Comparison of ENCODE assay signal across 24 cellular contexts in the genomic region with DNA sequence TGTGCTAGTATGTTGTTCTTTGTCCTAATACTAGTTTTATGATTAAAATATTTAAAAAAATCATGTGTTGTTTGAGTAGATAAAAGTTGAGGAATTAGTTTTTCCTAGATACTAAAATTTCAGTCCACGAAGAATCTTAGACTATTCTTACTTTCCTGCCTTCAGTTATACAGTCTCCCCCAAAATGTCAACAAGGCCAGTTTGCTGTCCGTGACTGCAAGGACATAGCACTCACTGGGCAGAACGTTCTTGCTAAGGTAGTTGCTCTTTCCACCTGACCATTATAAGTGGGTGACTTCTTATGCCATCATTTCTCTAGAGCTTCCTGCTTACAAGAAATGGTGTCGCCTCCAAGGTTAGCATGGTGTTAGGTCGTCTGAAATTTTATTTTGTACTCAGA. TPM values are rescaled to one million over a fixed set of nuclear protein-coding genes. Genes with fewer than 3 reads are reported as not detected.
DNase-seq lines count a peak whose midpoint lies in the region; ATAC-seq and TF ChIP-seq lines count a peak whose summit lies in the region.
"Had no signal": no experiment of that assay in that cellular context is flagged by ENCODE, and none has a peak within 500 bp of the region (broad histone marks: within the 10 kb centered on the region; RNA-seq: fewer than 3 reads in every experiment).

No MANE protein-coding gene starts in this region.

- H3K27ac Mint-ChIP-seq in type B pancreatic cell = no peak overlapping the region
- H3K27ac Mint-ChIP-seq: activated CD4-positive, alpha-beta T cell treated with anti-CD3 and anti-CD28 coated beads, Interleukin-2, amount 10 ng/mL, durations not matched to agents 7 days and 5 days; stimulated activated memory B cell treated with anti-CD40 and anti-IgM and Interleukin-4, amounts not matched to agents 10 μg/mL and 1 μg/mL and 100 μg/mL, for 72 hours had no signal

- TF ChIP-seq POLR2A in right lobe of liver (IDR thresholded peaks at IDR 0.05) (no peak), thyroid gland (IDR thresholded peaks at IDR 0.05) (peak in 1 of 2 donors; percentile 33)

- H3K4me3 Mint-ChIP-seq in type B pancreatic cell = no peak overlapping the region
- H3K4me3 Mint-ChIP-seq: activated CD4-positive, alpha-beta T cell treated with anti-CD3 and anti-CD28 coated beads, Interleukin-2, amount 10 ng/mL, durations not matched to agents 7 days and 5 days; stimulated activated memory B cell treated with anti-CD40 and anti-IgM and Interleukin-4, amounts not matched to agents 10 μg/mL and 1 μg/mL and 100 μg/mL, for 72 hours had no signal

- H3K27me3 ChIP-seq in right atrium auricular region = no peaks in the 10 kb centered on the region
- no peaks in the 10 kb centered on the region for H3K27me3 ChIP-seq in right lobe of liver
- H3K27me3 ChIP-seq in thyroid gland = no peaks in the 10 kb centered on the region
- H3K27me3 ChIP-seq: BLaER1 treated with 17β-estradiol and CSF1 and Interleukin-3, amounts not matched to agents 10 nM and 100 nM; colonic mucosa; esophagus squamous epithelium; gastroesophageal sphincter; neutrophil had no signal

- H3K27me3 Mint-ChIP-seq in type B pancreatic cell = no peaks in the 10 kb centered on the region
- H3K27me3 Mint-ChIP-seq: activated CD4-positive, alpha-beta T cell treated with anti-CD3 and anti-CD28 coated beads, Interleukin-2, amount 10 ng/mL, durations not matched to agents 7 days and 5 days; brain; stimulated activated memory B cell treated with anti-CD40 and anti-IgM and Interleukin-4, amounts not matched to agents 10 μg/mL and 1 μg/mL and 100 μg/mL, for 72 hours had no signal

- H3K4me1 Mint-ChIP-seq in type B pancreatic cell (ENCODE audit: unreplicated experiment) = peaks cover 4% of the 10 kb centered on the region

- intact Hi-C loops in Right ventricle myocardium inferior (cut with DNase I) (no loop called here), right lobe of liver (cut with DNase I) (no loop called here), thyroid gland (cut with DNase I) (no loop called here)

- ATAC-seq in Right ventricle myocardium inferior = no peak
- peak; percentile 29 to 69 (median 50) for ATAC-seq in right lobe of liver
- ATAC-seq: gastroesophageal sphincter; SK-N-SH treated with all-trans-retinoic acid at 6 μM for 48 hours; stimulated activated memory B cell treated with anti-CD40 and anti-IgM and Interleukin-4, amounts not matched to agents 10 μg/mL and 1 μg/mL and 100 μg/mL, for 72 hours had no signal

- no peak for DNase-seq in right atrium auricular region (ENCODE audit: low spot score)
- DNase-seq in Right ventricle myocardium inferior (ENCODE audit: missing footprints) = no peak
- no peak for DNase-seq in right lobe of liver
- DNase-seq in thyroid gland = peak; percentile 55 to 66
- no peak for DNase-seq in type B pancreatic cell (ENCODE audit: extremely low spot score, unreplicated experiment)
- DNase-seq in DMS114 treated with DMSO at 0.1 percent for 48 hours (lab: John Stamatoyannopoulos, UW; ENCODE audit: unreplicated experiment) = no peak
- no peak for DNase-seq in D341Med (ENCODE audit: low spot score)
- DNase-seq: activated CD4-positive, alpha-beta T cell treated with anti-CD3 and anti-CD28 coated beads, Interleukin-2, amount 10 ng/mL, durations not matched to agents 7 days and 5 days; activated CD8-positive, alpha-beta memory T cell treated with anti-CD3 and anti-CD28 coated beads, Interleukin-2, amount 50 U/mL, for 4 hours; colonic mucosa; esophagus squamous epithelium; IMR-90; islet precursor cell; mammary epithelial cell; NCI-H1092 treated with DMSO at 0.1 percent for 48 hours; NCI-H187 treated with DMSO at 0.1 percent for 48 hours; small intestine had no signal

- TF ChIP-seq CTCF in right atrium auricular region (IDR thresholded peaks at IDR 0.05) (no peak), right lobe of liver (IDR thresholded peaks at IDR 0.05) (no peak), thyroid gland (IDR thresholded peaks at IDR 0.05) (no peak), type B pancreatic cell (conservative IDR thresholded peaks at IDR 0.05) (no peak)

- H3K4me3 ChIP-seq in right atrium auricular region = no peak overlapping the region
- H3K4me3 ChIP-seq in right lobe of liver = no peak overlapping the region
- no peak overlapping the region for H3K4me3 ChIP-seq in thyroid gland (replicated peaks in 1 of 3)
- H3K4me3 ChIP-seq: BLaER1 treated with 17β-estradiol and CSF1 and Interleukin-3, amounts not matched to agents 10 nM and 100 nM; colonic mucosa; esophagus squamous epithelium; gastroesophageal sphincter had no signal

- H3K9me3 ChIP-seq in right atrium auricular region (no peaks in the 10 kb centered on the region), right lobe of liver (no peaks in the 10 kb centered on the region), thyroid gland (no peaks in the 10 kb centered on the region)
- H3K9me3 ChIP-seq: colonic mucosa, esophagus squamous epithelium, gastroesophageal sphincter, neutrophil had no signal

- peaks cover 5% of the 10 kb centered on the region for H3K36me3 Mint-ChIP-seq in type B pancreatic cell

- WGBS in right lobe of liver (ENCODE audit: insufficient coverage, low coverage, low lambda C conversion rate, missing lambda C conversion rate) = 36% methylated on average over 5 of the region's 5 CpGs
- whole genome bisulfite sequencing in thyroid gland, 2 donors = 64 to 66% methylated on average over 5 of the region's 5 CpGs

- H3K4me1 ChIP-seq in right atrium auricular region (peaks cover 0 to 14% of the 10 kb centered on the region in 2 donors), right lobe of liver (peaks cover 0 to 21% (median 0%) of the 10 kb centered on the region in 4 donors), thyroid gland (peaks cover 26% of the 10 kb centered on the region in 2 donors)
- H3K4me1 ChIP-seq: colonic mucosa had no signal

- peaks cover 4% of the 10 kb centered on the region for H3K9me3 Mint-ChIP-seq in type B pancreatic cell
- H3K9me3 Mint-ChIP-seq: activated CD4-positive, alpha-beta T cell treated with anti-CD3 and anti-CD28 coated beads, Interleukin-2, amount 10 ng/mL, durations not matched to agents 7 days and 5 days; brain; stimulated activated memory B cell treated with anti-CD40 and anti-IgM and Interleukin-4, amounts not matched to agents 10 μg/mL and 1 μg/mL and 100 μg/mL, for 72 hours had no signal

- H3K36me3 ChIP-seq in right atrium auricular region = no peaks in the 10 kb centered on the region
- no peaks in the 10 kb centered on the region for H3K36me3 ChIP-seq in right lobe of liver
- peaks cover 0 to 3% of the 10 kb centered on the region in 2 donors for H3K36me3 ChIP-seq in thyroid gland
- H3K36me3 ChIP-seq: colonic mucosa had no signal

- peak overlapping the region; percentile 66 to 73 for H3K27ac ChIP-seq in right atrium auricular region
- peak overlapping the region; percentile 54 for H3K27ac ChIP-seq in angular gyrus (ENCODE audit: low read depth, low read length)
- H3K27ac ChIP-seq in right lobe of liver = no peak overlapping the region
- H3K27ac ChIP-seq in thyroid gland = peak overlapping the region; percentile 26 to 67 (median 56)
- H3K27ac ChIP-seq: BLaER1 treated with 17β-estradiol and CSF1 and Interleukin-3, amounts not matched to agents 10 nM and 100 nM; colonic mucosa; neutrophil had no signal

RNA-seq across cellular contexts. Expression of a gene that starts 32.8 kb away (rescaled TPM):
- 10 to 100 TPM; 25.0 to 70.5 TPM for total RNA-seq in right atrium auricular region
- 118 TPM for total RNA-seq in Right ventricle myocardium inferior
- 10 to 100 TPM; 25.6 to 35.7 (median 30.3) TPM for total RNA-seq in right lobe of liver
- 100 to 1,000 TPM in 1 of 4 donors, 10 to 100 TPM in 3; 57.2 to 122 (median 74.9) TPM for total RNA-seq in thyroid gland
- 13.2 and 15.4 TPM in 2 replicates for total RNA-seq in type B pancreatic cell (ENCODE audit: low replicate concordance)

Comparison
In these comparisons a context has a peak if more than half of its experiments do, and no peak if none do; other contexts are left out.
1. DNase-seq: peak in thyroid gland (2 of 2); none in right atrium auricular region (single experiment), Right ventricle myocardium inferior (single experiment), right lobe of liver (0 of 3), type B pancreatic cell (single experiment), DMS114 treated with DMSO at 0.1 percent for 48 hours (single experiment) and D341Med (single experiment).
2. H3K27ac ChIP-seq: peak in right atrium auricular region (2 of 2), angular gyrus (single experiment) and thyroid gland (3 of 3); none in right lobe of liver (0 of 3).